Comparison of ENCODE assay signal across 32 cellular contexts in the genomic region with DNA sequence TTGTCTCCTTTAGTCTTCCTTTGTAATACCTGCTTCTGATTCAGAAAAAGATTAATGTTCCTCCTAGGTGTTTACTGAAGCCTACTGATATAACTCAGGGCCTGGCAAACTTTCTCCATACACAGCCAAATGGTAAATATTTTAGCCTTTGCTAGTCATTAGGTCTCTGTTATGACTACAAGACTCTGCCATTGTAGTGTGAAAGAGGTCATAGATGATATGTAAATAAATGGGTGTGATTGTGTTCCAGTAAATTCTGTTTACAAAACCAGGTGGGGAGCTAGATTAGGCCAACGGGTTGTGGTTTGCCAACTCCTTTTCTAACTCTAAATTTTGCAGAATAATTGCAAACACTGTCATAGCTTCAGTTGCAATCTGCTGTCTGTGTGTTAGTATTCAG.
"Had no signal": no experiment of that assay in that cellular context is flagged by ENCODE, and none has a peak within 500 bp of the region (broad histone marks: within the 10 kb centered on the region; RNA-seq: fewer than 3 reads in every experiment).

No MANE protein-coding gene starts in this region.

- H3K27me3 ChIP-seq: brain microvascular endothelial cell had no signal

- H3K4me3 ChIP-seq: PC-9 had no signal

- H3K4me3 Mint-ChIP-seq: activated CD4-positive, alpha-beta T cell treated with anti-CD3 and anti-CD28 coated beads, Interleukin-2, amount 10 ng/mL, durations not matched to agents 24 days and 14 days; activated CD8-positive, alpha-beta T cell treated with anti-CD3 and anti-CD28 coated beads for 36 hours; activated naive CD8-positive, alpha-beta T cell treated with anti-CD3 and anti-CD28 coated beads for 36 hours; activated T-cell treated with anti-CD3 and anti-CD28 coated beads, Interleukin-2, amount 50 U/mL, for 72 hours; activated T-helper 17 cell treated with anti-CD3 and anti-CD28 coated beads, Interleukin-2, amount 50 U/mL, for 72 hours had no signal

- H3K27ac Mint-ChIP-seq: activated CD4-positive, alpha-beta T cell treated with anti-CD3 and anti-CD28 coated beads, Interleukin-2, amount 10 ng/mL, durations not matched to agents 24 days and 14 days; activated CD8-positive, alpha-beta T cell treated with anti-CD3 and anti-CD28 coated beads for 36 hours; activated naive CD8-positive, alpha-beta T cell treated with anti-CD3 and anti-CD28 coated beads for 36 hours; activated T-cell treated with anti-CD3 and anti-CD28 coated beads, Interleukin-2, amount 50 U/mL, for 72 hours; activated T-helper 17 cell treated with anti-CD3 and anti-CD28 coated beads, Interleukin-2, amount 50 U/mL, for 72 hours had no signal

- H3K4me1 Mint-ChIP-seq: activated CD4-positive, alpha-beta T cell treated with anti-CD3 and anti-CD28 coated beads, Interleukin-2, amount 10 ng/mL, durations not matched to agents 24 days and 14 days; activated naive CD8-positive, alpha-beta T cell treated with anti-CD3 and anti-CD28 coated beads for 36 hours; activated T-helper 17 cell treated with anti-CD3 and anti-CD28 coated beads, Interleukin-2, amount 50 U/mL, for 72 hours had no signal

- H3K27ac ChIP-seq: brain microvascular endothelial cell, PC-9, RWPE1 had no signal

- H3K36me3 Mint-ChIP-seq: activated naive CD8-positive, alpha-beta T cell treated with anti-CD3 and anti-CD28 coated beads for 36 hours had no signal

- DNase-seq: activated CD4-positive, alpha-beta T cell treated with anti-CD3 and anti-CD28 coated beads, Interleukin-2, amount 10 ng/mL, durations not matched to agents 24 days and 14 days; activated CD4-positive, alpha-beta T cell treated with anti-CD3 and anti-CD28 coated beads, Interleukin-2, amount 50 U/mL, for 4 hours; activated CD8-positive, alpha-beta T cell treated with anti-CD3 and anti-CD28 coated beads for 36 hours; activated effector memory CD4-positive, alpha-beta T cell treated with anti-CD3 and anti-CD28 coated beads, Interleukin-2, amount 50 U/mL, for 16 hours; activated naive CD4-positive, alpha-beta T cell; activated naive CD4-positive, alpha-beta T cell treated with anti-CD3 and anti-CD28 coated beads, Interleukin-2, amount 50 U/mL, for 16 hours; activated naive CD8-positive, alpha-beta T cell treated with anti-CD3 and anti-CD28 coated beads for 36 hours; activated T-cell treated with anti-CD3 and anti-CD28 coated beads, Interleukin-2, amount 50 U/mL, for 1 hour; activated T-cell treated with anti-CD3 and anti-CD28 coated beads, Interleukin-2, amount 50 U/mL, for 72 hours; amniotic stem cell; aorta; brain microvascular endothelial cell; central memory CD4-positive, alpha-beta T cell; Kasumi-1; KG1; MM.1S; MV-4-11; NCI-H1092; NCI-H1436 treated with DMSO at 0.1 percent for 48 hours; NCI-H1694 treated with DMSO at 0.1 percent for 48 hours; NCI-H2029; NCI-H226; NCI-H446 treated with DMSO at 0.1 percent for 48 hours; NCI-H524; NCI-H82; PC-9; SIG-M5; T-helper 1 cell; T-helper 2 cell; T1000 had no signal

- H3K4me2 ChIP-seq: PC-9 had no signal

- H3K9me3 Mint-ChIP-seq: activated CD4-positive, alpha-beta T cell treated with anti-CD3 and anti-CD28 coated beads, Interleukin-2, amount 10 ng/mL, durations not matched to agents 24 days and 14 days had no signal

- H3K27me3 Mint-ChIP-seq: activated CD4-positive, alpha-beta T cell treated with anti-CD3 and anti-CD28 coated beads, Interleukin-2, amount 10 ng/mL, durations not matched to agents 24 days and 14 days; activated CD8-positive, alpha-beta T cell treated with anti-CD3 and anti-CD28 coated beads for 36 hours; activated naive CD8-positive, alpha-beta T cell treated with anti-CD3 and anti-CD28 coated beads for 36 hours; activated T-helper 17 cell treated with anti-CD3 and anti-CD28 coated beads, Interleukin-2, amount 50 U/mL, for 72 hours had no signal

- H3K36me3 ChIP-seq: brain microvascular endothelial cell had no signal
